22 cellular contexts compared by ENCODE assay signal in the genomic region with DNA sequence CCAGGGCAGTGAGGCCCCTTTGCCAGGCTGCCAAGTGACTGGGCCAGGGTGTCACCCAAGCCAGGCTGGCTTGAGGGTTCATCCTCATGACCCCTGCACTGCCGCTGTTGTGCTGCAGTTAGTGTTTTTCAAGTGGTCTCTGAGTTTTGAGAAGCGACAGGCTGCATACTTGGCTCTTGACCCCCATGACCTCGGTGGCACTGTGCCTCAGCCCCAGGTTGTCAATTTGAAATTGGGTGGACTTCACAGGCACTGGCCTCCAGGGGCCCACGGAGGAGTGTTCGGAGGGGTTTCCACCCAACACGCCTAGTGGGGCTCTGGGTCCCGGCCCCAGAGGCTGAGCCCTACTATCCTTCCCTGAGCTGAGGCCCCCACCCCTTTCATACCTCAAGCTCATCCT. TPM values are rescaled to one million over a fixed set of nuclear protein-coding genes. Genes with fewer than 3 reads are reported as not detected.
A peak's percentile ranks its signal among the peaks of the same experiment; 100 is the strongest.
DNase-seq lines count a peak whose midpoint lies in the region; ATAC-seq, FAIRE-seq and TF ChIP-seq lines count a peak whose summit lies in the region.
"Had no signal": no experiment of that assay in that cellular context is flagged by ENCODE, and none has a peak within 500 bp of the region (broad histone marks: within the 10 kb centered on the region; RNA-seq: fewer than 3 reads in every experiment).

No MANE protein-coding gene starts in this region.

- H3K4me1 ChIP-seq in spleen = peaks cover 18 to 84% (median 40%) of the 10 kb centered on the region in 6 donors
- H3K4me1 ChIP-seq in neuronal stem cell (ENCODE audit: control insufficient read depth in 2 of 2, insufficient read depth in 1 of 2, low read depth in 1 of 2, low read length in 2 of 2) = peaks cover 0 to 1% of the 10 kb centered on the region in 2 donors
- peaks cover 12% of the 10 kb centered on the region; the same call in 1 of the 2 replicates for H3K4me1 ChIP-seq in HepG2 (ENCODE audit: insufficient read depth, low read length)
- peaks cover 0 to 36% (median 19%) of the 10 kb centered on the region in 3 donors for H3K4me1 ChIP-seq in esophagus squamous epithelium
- H3K4me1 ChIP-seq: BE2C had no signal

- TF ChIP-seq POLR2A in spleen (IDR thresholded peaks at IDR 0.05) = no peak
- TF ChIP-seq POLR2A in HepG2 (IDR thresholded peaks at IDR 0.05; ENCODE audit: insufficient read depth in 1 of 2, low read depth in 2 of 2, low read length in 2 of 2) = no peak
- no peak for TF ChIP-seq POLR2A in esophagus squamous epithelium (IDR thresholded peaks at IDR 0.05)

- H3K36me3 ChIP-seq in H7 (replicated peaks; ENCODE audit: control insufficient read depth, insufficient read depth, low read length) (peaks cover 6% of the 10 kb centered on the region), spleen (peaks cover 0 to 38% (median 5%) of the 10 kb centered on the region in 6 donors), neuronal stem cell (replicated peaks in 1 of 2; ENCODE audit: control insufficient read depth in 2 of 2, insufficient read depth in 2 of 2, low read length in 2 of 2) (peaks cover 6 to 24% of the 10 kb centered on the region in 2 donors), HepG2 (replicated peaks in 1 of 2; ENCODE audit: control insufficient read depth in 1 of 2, insufficient read depth in 2 of 2, low read length in 2 of 2) (peaks cover 4 to 22% of the 10 kb centered on the region in 2 experiments; a peak in 4 of 5 replicates), esophagus squamous epithelium (peaks cover 0 to 31% (median 0%) of the 10 kb centered on the region in 3 donors)
- H3K36me3 ChIP-seq: BE2C had no signal

- H2AFZ ChIP-seq in neuronal stem cell (ENCODE audit: low read length) = no peak overlapping the region
- H2AFZ ChIP-seq in HepG2 (ENCODE audit: low read length) = no peak overlapping the region
- H2AFZ ChIP-seq: GM23248 had no signal

- no peak overlapping the region for H2AK5ac ChIP-seq in neuronal stem cell (ENCODE audit: low read depth, low read length)

- no TSS peak for BruUV-seq in HepG2 (replicated peaks; lab: Mats Ljungman, UMichigan)

- H3K27me3 ChIP-seq in H7 (ENCODE audit: control insufficient read depth, insufficient read depth, low read length) (no peaks in the 10 kb centered on the region), spleen (replicated peaks in 1 of 7) (no peaks in the 10 kb centered on the region), neuronal stem cell (ENCODE audit: control insufficient read depth in 3 of 3, insufficient read depth in 3 of 3, low read depth in 1 of 3, low read length in 3 of 3) (no peaks in the 10 kb centered on the region), HepG2 (ENCODE audit: control insufficient read depth in 1 of 2, insufficient read depth in 2 of 2, low read length in 2 of 2) (no peaks in the 10 kb centered on the region), esophagus squamous epithelium (no peaks in the 10 kb centered on the region)
- H3K27me3 ChIP-seq: BE2C had no signal

- H3K79me1 ChIP-seq in neuronal stem cell (ENCODE audit: low read depth, low read length) = peaks cover 4% of the 10 kb centered on the region

- POLR2A ChIA-PET in HepG2 (lab: Yijun Ruan, JAX) = no interaction called here

- no peak overlapping the region for H3K4ac ChIP-seq in neuronal stem cell (ENCODE audit: low read length)

- peak; percentile 15 for DNase-seq in H7
- DNase-seq in ecto neural progenitor cell (ENCODE audit: low spot score) = peak; percentile 36
- peak; percentile 74 for DNase-seq in osteocyte (ENCODE audit: extremely low spot score, unreplicated experiment)
- no peak for DNase-seq in spleen
- no peak for DNase-seq in neuronal stem cell (ENCODE audit: low spot score)
- DNase-seq in nephron progenitor cell = no peak
- DNase-seq in HepG2 (ENCODE audit: low spot score) = no peak
- no peak for DNase-seq in esophagus squamous epithelium (lab: John Stamatoyannopoulos, UW)
- DNase-seq: ACHN; BE2C; C1 segment of cervical spinal cord; CD4-positive, CD25-positive, alpha-beta regulatory T cell; CD8-positive, alpha-beta memory T cell; COR-L47; DMS 273 treated with DMSO at 0.1 percent for 48 hours; DMS53; DND-41; EL; GM23248; HCEC 1CT had no signal

- H3K9me3 ChIP-seq in spleen = no peaks in the 10 kb centered on the region
- H3K9me3 ChIP-seq in neuronal stem cell (replicated peaks in 1 of 2; ENCODE audit: control insufficient read depth in 2 of 2, insufficient read depth in 1 of 2, low read depth in 1 of 2, low read length in 2 of 2) = no peaks in the 10 kb centered on the region
- no peaks in the 10 kb centered on the region for H3K9me3 ChIP-seq in HepG2 (ENCODE audit: low read length)
- H3K9me3 ChIP-seq in esophagus squamous epithelium = no peaks in the 10 kb centered on the region
- H3K9me3 ChIP-seq: BE2C had no signal

- no peak overlapping the region for H2BK12ac ChIP-seq in neuronal stem cell (ENCODE audit: low read length)

- H2BK120ac ChIP-seq in neuronal stem cell (ENCODE audit: low read depth, low read length) = no peak overlapping the region

- no peak overlapping the region for H3K27ac Mint-ChIP-seq in osteocyte (ENCODE audit: unreplicated experiment)
- no peak overlapping the region for H3K27ac Mint-ChIP-seq in nephron progenitor cell

- TF ChIP-seq RAD21 in HepG2 (CRISPR knock-in tag; IDR thresholded peaks at IDR 0.05) = no peak

- no peak overlapping the region for H3K4me3 Mint-ChIP-seq in osteocyte (ENCODE audit: unreplicated experiment)
- H3K4me3 Mint-ChIP-seq in nephron progenitor cell = no peak overlapping the region
- H3K4me3 Mint-ChIP-seq: CD4-positive, CD25-positive, alpha-beta regulatory T cell; CD8-positive, alpha-beta memory T cell had no signal

- intact Hi-C loops in spleen (cut with DNase I; ENCODE audit: low total_unique reads) = no loop called here
- intact Hi-C loops in HepG2 (cut with micrococcal nuclease; ENCODE audit: unreplicated experiment) = no loop called here
- intact Hi-C loops in esophagus squamous epithelium (cut with DNase I) = no loop called here

- H2BK15ac ChIP-seq in neuronal stem cell (ENCODE audit: low read length) = no peak overlapping the region

- no peak overlapping the region for H3K23ac ChIP-seq in neuronal stem cell (ENCODE audit: low read depth, low read length, poor library complexity)

- H3K79me2 ChIP-seq in HepG2 (ENCODE audit: insufficient read depth, low read length) = no peaks in the 10 kb centered on the region

- H3K4me3 ChIP-seq in H7 (ENCODE audit: insufficient read depth, low read depth, low read length) (no peak overlapping the region), spleen (no peak overlapping the region), neuronal stem cell (ENCODE audit: low read length in 2 of 2) (no peak overlapping the region), HepG2 (replicated peaks in 1 of 3; ENCODE audit: insufficient read depth in 1 of 3, low read depth in 2 of 3, low read length in 3 of 3) (no peak overlapping the region), esophagus squamous epithelium (no peak overlapping the region)
- H3K4me3 ChIP-seq: GM23248 had no signal

- peak overlapping the region in 5 of 8 donors; percentile 10 to 80 (median 74) for H3K27ac ChIP-seq in spleen
- H3K27ac ChIP-seq in neuronal stem cell (replicated peaks; ENCODE audit: low read length) = no peak overlapping the region
- no peak overlapping the region for H3K27ac ChIP-seq in HepG2 (ENCODE audit: extremely low read length, insufficient read depth, low read length)
- no peak overlapping the region for H3K27ac ChIP-seq in esophagus squamous epithelium
- H3K27ac ChIP-seq: GM23248 had no signal

- no peaks in the 10 kb centered on the region for H3K4me1 Mint-ChIP-seq in osteocyte (ENCODE audit: unreplicated experiment)
- H3K4me1 Mint-ChIP-seq in nephron progenitor cell = no peaks in the 10 kb centered on the region

- 78 to 92% (median 86%) methylated on average over 1 to 7 of the region's 7 CpGs for WGBS in spleen, 5 donors
- WGBS in neuronal stem cell (ENCODE audit: extremely low coverage in 2 of 2, insufficient read length in 2 of 2, insufficient replicate concordance in 1 of 2), 2 donors = no CpG with 5 or more reads among the region's 7 CpGs
- 96% methylated on average over 5 of the region's 7 CpGs for WGBS in HepG2 (ENCODE audit: low lambda C conversion rate)
- WGBS in esophagus squamous epithelium, 2 donors = 92% methylated on average over 4 of the region's 7 CpGs; no CpG with 5 or more reads in 1 of the 2 donors

- H3K27me3 Mint-ChIP-seq in osteocyte (ENCODE audit: unreplicated experiment) = no peaks in the 10 kb centered on the region
- peaks cover under 1% of the 10 kb centered on the region for H3K27me3 Mint-ChIP-seq in nephron progenitor cell (ENCODE audit: low read depth, poor library complexity)
- H3K27me3 Mint-ChIP-seq: CD4-positive, CD25-positive, alpha-beta regulatory T cell had no signal

- no peak overlapping the region for H4K8ac ChIP-seq in neuronal stem cell (ENCODE audit: low read depth, low read length)

- no peak overlapping the region for H4K91ac ChIP-seq in neuronal stem cell (ENCODE audit: low read depth, low read length, poor library complexity)

- H3K9me3 Mint-ChIP-seq in osteocyte (ENCODE audit: unreplicated experiment) (no peaks in the 10 kb centered on the region), nephron progenitor cell (no peaks in the 10 kb centered on the region)
- H3K9me3 Mint-ChIP-seq: CD4-positive, CD25-positive, alpha-beta regulatory T cell; CD8-positive, alpha-beta memory T cell had no signal

- TF ChIP-seq EP300 in HepG2 (IDR thresholded peaks at IDR 0.05; ENCODE audit: low read depth in 2 of 2, low read length in 2 of 2) = no peak
- TF ChIP-seq EP300 in HepG2 (CRISPR knock-in tag; IDR thresholded peaks at IDR 0.05; ENCODE audit: borderline replicate concordance) = no peak

- no peak for ATAC-seq in HepG2

- FAIRE-seq in HepG2 (lab: Jason Lieb, UNC) = no peak
- FAIRE-seq: A204.1, GM18507 had no signal

- no peak overlapping the region for H3K18ac ChIP-seq in neuronal stem cell (ENCODE audit: low read length)

- no peak overlapping the region for H2BK5ac ChIP-seq in neuronal stem cell (ENCODE audit: low read length)

- no peak overlapping the region for H3K9ac ChIP-seq in neuronal stem cell (ENCODE audit: low read depth, low read length, poor library complexity)
- H3K9ac ChIP-seq in HepG2 (ENCODE audit: insufficient read depth, low read depth, low read length) = no peak overlapping the region
- H3K9ac ChIP-seq: GM23248 had no signal

- in situ Hi-C loops in HepG2 (cut with HindIII; ENCODE audit: extremely low pct_ligation_motif_present, low pct_unique_long_range_greater_than_20kb) = no loop called here

- H3K4me2 ChIP-seq in neuronal stem cell (ENCODE audit: insufficient read depth, low read length, poor library complexity, severe bottlenecking) = no peak overlapping the region
- H3K4me2 ChIP-seq in HepG2 (ENCODE audit: low read depth, low read length) = no peak overlapping the region

- CTCF ChIA-PET in HepG2 (lab: Yijun Ruan, JAX; ENCODE audit: low intra/inter-chr PET ratio, low total read pairs) = no interaction called here

- no peaks in the 10 kb centered on the region; the same call in 1 of the 2 replicates for H4K20me1 ChIP-seq in HepG2 (ENCODE audit: insufficient read depth, low read length)

- TF ChIP-seq CTCF in osteocyte (IDR thresholded peaks at IDR 0.05) = no peak
- no peak for TF ChIP-seq CTCF in spleen (IDR thresholded peaks at IDR 0.05 in 8 of 11, conservative IDR thresholded peaks at IDR 0.05 in 3 of 11)
- no peak for TF ChIP-seq CTCF in nephron progenitor cell (IDR thresholded peaks at IDR 0.05)
- no peak for TF ChIP-seq CTCF in HepG2 (CRISPR knock-in tag; IDR thresholded peaks at IDR 0.05)
- no peak for TF ChIP-seq CTCF in esophagus squamous epithelium (IDR thresholded peaks at IDR 0.05)

- H3K36me3 Mint-ChIP-seq in osteocyte (ENCODE audit: unreplicated experiment) = peaks cover 10% of the 10 kb centered on the region
- H3K36me3 Mint-ChIP-seq in nephron progenitor cell (ENCODE audit: low read depth) = peaks cover 12% of the 10 kb centered on the region

- no peak overlapping the region for H3K14ac ChIP-seq in neuronal stem cell (ENCODE audit: low read length)

RNA-seq across cellular contexts. Expression of a gene that starts 42.7 kb away (rescaled TPM):
- 31.8 and 54.6 TPM in 2 replicates for total RNA-seq in H7 (2014; rRNA removed; shearing (Covaris generic))
- 15.7 and 20.1 TPM in 2 replicates for total RNA-seq in osteocyte
- total RNA-seq in spleen = 10 to 100 TPM; 13.3 to 31.3 (median 19.7) TPM
- polyA plus RNA-seq in spleen = 10 to 100 TPM; 13.6 to 18.4 (median 16.7) TPM
- 23.9 TPM for polyA plus RNA-seq in neuronal stem cell (2013, experiment 1 of 2)
- polyA plus RNA-seq in neuronal stem cell (2013, experiment 2 of 2) = 26.1 TPM
- total RNA-seq in HepG2 (2016; rRNA removed; fragmentation: Illumina TruSeq; extraction: Trizol) = 24.3 and 35.8 TPM in 2 replicates
- total RNA-seq in HepG2 (2016; cell fraction: cytosol; rRNA removed; fragmentation: Illumina TruSeq; extraction: Trizol; ENCODE audit: low read depth) = 7.6 and 9.8 TPM in 2 replicates
- total RNA-seq in HepG2 (2016; cell fraction: insoluble cytoplasmic fraction; rRNA removed; fragmentation: Illumina TruSeq; extraction: Trizol) = 24.4 and 36.0 TPM in 2 replicates
- total RNA-seq in HepG2 (2016; cell fraction: membrane; rRNA removed; fragmentation: Illumina TruSeq; extraction: Trizol) = 13.4 and 15.9 TPM in 2 replicates
- 20.1 and 30.9 TPM in 2 replicates for total RNA-seq in HepG2 (2016; cell fraction: nucleus; rRNA removed; fragmentation: Illumina TruSeq; extraction: Trizol)
- 20.0 TPM in 2 replicates for polyA plus RNA-seq in HepG2 (2011; rRNA removed)
- polyA plus RNA-seq in HepG2 (2011; cell fraction: cytosol; rRNA removed) = 29.5 and 34.2 TPM in 2 replicates
- polyA plus RNA-seq in HepG2 (2011; cell fraction: nucleus; rRNA removed) = 11.5 and 13.2 TPM in 2 replicates
- polyA plus RNA-seq in HepG2 (2012) = 14.5 and 16.7 TPM in 2 replicates
- polyA plus RNA-seq in HepG2 (2016; cell fraction: cytosol; fragmentation: Illumina TruSeq; extraction: Trizol; ENCODE audit: low read depth) = 6.8 and 7.5 TPM in 2 replicates
- polyA plus RNA-seq in HepG2 (2016; cell fraction: insoluble cytoplasmic fraction; fragmentation: Illumina TruSeq; extraction: Trizol; ENCODE audit: low read depth) = 15.5 and 21.7 TPM in 2 replicates
- 9.3 and 10.7 TPM in 2 replicates for polyA plus RNA-seq in HepG2 (2016; cell fraction: membrane; fragmentation: Illumina TruSeq; extraction: Trizol; ENCODE audit: low read depth)
- polyA plus RNA-seq in HepG2 (2016; cell fraction: nucleus; fragmentation: Illumina TruSeq; extraction: Trizol; ENCODE audit: insufficient read depth, low read depth) = 32.6 and 37.8 TPM in 2 replicates
- 57.3 and 60.6 TPM in 2 replicates for polyA minus RNA-seq in HepG2 (2011; rRNA and poly(A)+ RNA removed; ENCODE audit: low replicate concordance)
- polyA minus RNA-seq in HepG2 (2011; cell fraction: cytosol; rRNA and poly(A)+ RNA removed) = 9.6 and 11.4 TPM in 2 replicates
- 9.2 and 9.7 TPM in 2 replicates for polyA minus RNA-seq in HepG2 (2011; cell fraction: nucleus; rRNA and poly(A)+ RNA removed)
- 10 to 100 TPM; 18.8 to 32.4 (median 22.3) TPM for total RNA-seq in esophagus squamous epithelium

RNA-seq across cellular contexts. Expression of a gene that starts 44.5 kb away (rescaled TPM):
- total RNA-seq in H7 (2014; rRNA removed; shearing (Covaris generic)) = 24.2 and 26.1 TPM in 2 replicates
- total RNA-seq in osteocyte (20.4 and 21.5 TPM in 2 replicates), spleen (10 to 100 TPM; 17.9 to 25.0 (median 19.9) TPM), HepG2 (2016; rRNA removed; fragmentation: Illumina TruSeq; extraction: Trizol) (18.7 and 21.3 TPM in 2 replicates), esophagus squamous epithelium (10 to 100 TPM; 17.8 to 29.0 (median 20.2) TPM)
- polyA plus RNA-seq in spleen (10 to 100 TPM; 14.2 to 22.6 (median 20.7) TPM), HepG2 (2011; rRNA removed) (32.0 and 35.0 TPM in 2 replicates)
- 27.7 TPM for polyA plus RNA-seq in neuronal stem cell (2013, experiment 1 of 2)
- polyA plus RNA-seq in neuronal stem cell (2013, experiment 2 of 2) = 27.5 TPM
- 9.9 and 11.5 TPM in 2 replicates for total RNA-seq in HepG2 (2016; cell fraction: cytosol; rRNA removed; fragmentation: Illumina TruSeq; extraction: Trizol; ENCODE audit: low read depth)
- total RNA-seq in HepG2 (2016; cell fraction: insoluble cytoplasmic fraction; rRNA removed; fragmentation: Illumina TruSeq; extraction: Trizol) = 20.7 and 24.9 TPM in 2 replicates
- 17.5 and 20.5 TPM in 2 replicates for total RNA-seq in HepG2 (2016; cell fraction: membrane; rRNA removed; fragmentation: Illumina TruSeq; extraction: Trizol)
- total RNA-seq in HepG2 (2016; cell fraction: nucleus; rRNA removed; fragmentation: Illumina TruSeq; extraction: Trizol) = 9.0 and 12.7 TPM in 2 replicates
- 31.7 and 43.1 TPM in 2 replicates for polyA plus RNA-seq in HepG2 (2011; cell fraction: cytosol; rRNA removed)
- polyA plus RNA-seq in HepG2 (2011; cell fraction: nucleus; rRNA removed) = 16.5 and 21.3 TPM in 2 replicates
- 13.9 and 16.5 TPM in 2 replicates for polyA plus RNA-seq in HepG2 (2012)
- 13.0 and 15.6 TPM in 2 replicates for polyA plus RNA-seq in HepG2 (2016; cell fraction: cytosol; fragmentation: Illumina TruSeq; extraction: Trizol; ENCODE audit: low read depth)
- 37.7 and 39.9 TPM in 2 replicates for polyA plus RNA-seq in HepG2 (2016; cell fraction: insoluble cytoplasmic fraction; fragmentation: Illumina TruSeq; extraction: Trizol; ENCODE audit: low read depth)
- 19.7 and 22.0 TPM in 2 replicates for polyA plus RNA-seq in HepG2 (2016; cell fraction: membrane; fragmentation: Illumina TruSeq; extraction: Trizol; ENCODE audit: low read depth)
- polyA plus RNA-seq in HepG2 (2016; cell fraction: nucleus; fragmentation: Illumina TruSeq; extraction: Trizol; ENCODE audit: insufficient read depth, low read depth) = 23.0 and 24.2 TPM in 2 replicates
- polyA minus RNA-seq in HepG2 (2011; rRNA and poly(A)+ RNA removed; ENCODE audit: low replicate concordance) = 49.2 and 83.5 TPM in 2 replicates
- 17.7 and 20.0 TPM in 2 replicates for polyA minus RNA-seq in HepG2 (2011; cell fraction: cytosol; rRNA and poly(A)+ RNA removed)
- 18.2 and 22.5 TPM in 2 replicates for polyA minus RNA-seq in HepG2 (2011; cell fraction: nucleus; rRNA and poly(A)+ RNA removed)

Comparison
In these comparisons a context has a peak if more than half of its experiments do, and no peak if none do; other contexts are left out.
1. DNase-seq: peak in H7 (single experiment), ecto neural progenitor cell (single experiment) and osteocyte (single experiment); none in spleen (single experiment), neuronal stem cell (single experiment), nephron progenitor cell (single experiment), HepG2 (single experiment) and esophagus squamous epithelium (single experiment).
2. H3K27ac ChIP-seq: peak in spleen (5 of 8); none in neuronal stem cell (single experiment), HepG2 (single experiment) and esophagus squamous epithelium (0 of 4).